Comparison of ENCODE assay signal across 12 cellular contexts in the genomic region with DNA sequence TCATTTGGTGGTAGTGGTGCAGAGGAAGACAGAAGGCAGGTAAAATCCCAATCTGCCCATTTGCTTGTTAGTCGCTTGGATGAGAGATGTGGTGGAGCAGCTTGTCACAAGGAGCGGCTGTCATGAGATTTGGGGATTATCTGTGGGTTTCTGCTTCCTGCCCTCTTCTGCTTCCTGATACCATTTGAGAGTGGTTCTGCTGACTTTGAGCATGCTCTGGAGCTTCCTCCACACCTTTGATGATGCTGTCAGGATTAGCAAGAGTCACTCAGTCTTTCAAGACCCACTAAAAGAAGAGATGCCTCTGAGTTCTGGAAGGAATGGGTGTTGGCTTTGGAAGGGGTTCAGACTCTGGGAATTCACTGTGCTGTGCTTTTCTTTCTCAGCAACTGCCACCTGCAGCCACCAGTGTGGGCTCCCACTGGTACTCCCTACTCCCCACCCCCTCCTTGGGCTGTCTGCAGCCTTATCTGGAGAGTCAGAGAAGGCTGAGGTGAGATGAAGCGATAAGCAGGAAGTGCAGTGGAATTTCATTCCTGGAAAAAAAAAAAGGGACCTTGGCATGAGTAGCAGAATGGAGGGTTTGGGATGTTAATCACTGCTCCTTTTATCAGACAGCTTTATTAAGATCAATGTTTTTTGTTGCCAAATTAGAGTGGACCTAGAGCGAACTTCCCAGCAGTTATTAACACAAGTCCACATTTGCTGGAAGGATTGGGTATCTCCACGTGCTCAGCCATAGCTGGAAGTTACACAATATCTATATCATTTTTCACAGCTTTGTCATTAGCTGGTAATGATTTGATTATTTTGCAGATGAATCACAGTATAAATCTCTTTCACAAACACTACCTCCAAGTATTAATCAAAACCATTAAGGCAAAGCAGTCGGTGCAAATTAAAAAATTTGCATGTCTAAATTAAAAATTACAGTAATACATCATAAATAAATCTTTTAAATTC.
DNase-seq lines count a peak whose midpoint lies in the region; ATAC-seq and TF ChIP-seq lines count a peak whose summit lies in the region.
"Had no signal": no experiment of that assay in that cellular context is flagged by ENCODE, and none has a peak within 500 bp of the region (broad histone marks: within the 10 kb centered on the region; RNA-seq: fewer than 3 reads in every experiment).

No MANE protein-coding gene starts in this region.

- no peaks in the 10 kb centered on the region for H3K36me3 Mint-ChIP-seq in CD4-positive, alpha-beta memory T cell
- no peaks in the 10 kb centered on the region for H3K36me3 Mint-ChIP-seq in GM23338 (ENCODE audit: low read depth)
- H3K36me3 Mint-ChIP-seq in activated CD4-positive, alpha-beta memory T cell treated with anti-CD3 and anti-CD28 coated beads, Interleukin-2, amount 10 ng/mL, durations not matched to agents 7 days and 5 days (ENCODE audit: low read depth), result peaks cover 33% of the 10 kb centered on the region

- peak overlapping the region in 4 of 8 donors; percentile 34 to 61 (median 38) for H3K4me3 Mint-ChIP-seq in CD4-positive, alpha-beta memory T cell
- H3K4me3 Mint-ChIP-seq in GM23338, result no peak overlapping the region
- peak overlapping the region; percentile 8 for H3K4me3 Mint-ChIP-seq in activated CD4-positive, alpha-beta memory T cell treated with anti-CD3 and anti-CD28 coated beads, Interleukin-2, amount 10 ng/mL, durations not matched to agents 7 days and 5 days

- no peak for TF ChIP-seq CTCF in GM23338 (conservative IDR thresholded peaks at IDR 0.05; ENCODE audit: low read depth in 2 of 2)

- no peaks in the 10 kb centered on the region for H3K9me2 ChIP-seq in GM23338 (ENCODE audit: insufficient read depth)

- no peaks in the 10 kb centered on the region for H3K9me3 ChIP-seq in CD4-positive, alpha-beta memory T cell (ENCODE audit: control insufficient read depth in 1 of 2, low read length in 2 of 2)
- H3K9me3 ChIP-seq: breast epithelium had no signal

- peaks cover 32 to 44% (median 38%) of the 10 kb centered on the region in 4 donors for H3K4me1 Mint-ChIP-seq in CD4-positive, alpha-beta memory T cell
- no peaks in the 10 kb centered on the region; the same call in 2 of the 3 replicates for H3K4me1 Mint-ChIP-seq in GM23338
- H3K4me1 Mint-ChIP-seq in activated CD4-positive, alpha-beta memory T cell treated with anti-CD3 and anti-CD28 coated beads, Interleukin-2, amount 10 ng/mL, durations not matched to agents 7 days and 5 days, result peaks cover 64% of the 10 kb centered on the region

- H3K9me3 Mint-ChIP-seq in CD4-positive, alpha-beta memory T cell, result peaks cover 0 to 8% (median 3%) of the 10 kb centered on the region in 8 donors
- H3K9me3 Mint-ChIP-seq in GM23338, result peaks cover 3% of the 10 kb centered on the region; the same call in 1 of the 3 replicates
- peaks cover 17% of the 10 kb centered on the region for H3K9me3 Mint-ChIP-seq in activated CD4-positive, alpha-beta memory T cell treated with anti-CD3 and anti-CD28 coated beads, Interleukin-2, amount 10 ng/mL, durations not matched to agents 7 days and 5 days

- peaks cover 29% of the 10 kb centered on the region for H3K4me1 ChIP-seq in CD4-positive, alpha-beta memory T cell (ENCODE audit: insufficient read depth, low read length)
- no peaks in the 10 kb centered on the region for H3K4me1 ChIP-seq in GM23338 (ENCODE audit: insufficient read depth)
- H3K4me1 ChIP-seq: breast epithelium had no signal

- H3F3A ChIP-seq in GM23338 (replicated peaks; ENCODE audit: low read depth), result no peaks in the 10 kb centered on the region

- H3K27me3 ChIP-seq in CD4-positive, alpha-beta memory T cell (ENCODE audit: insufficient read depth, low read length), result no peaks in the 10 kb centered on the region
- H3K27me3 ChIP-seq in GM23338 (ENCODE audit: insufficient read depth), result no peaks in the 10 kb centered on the region
- H3K27me3 ChIP-seq: breast epithelium had no signal

- H3K27me3 Mint-ChIP-seq in CD4-positive, alpha-beta memory T cell, result no peaks in the 10 kb centered on the region
- H3K27me3 Mint-ChIP-seq in GM23338 (ENCODE audit: insufficient read depth, low read depth, poor library complexity), result peaks cover 2% of the 10 kb centered on the region
- H3K27me3 Mint-ChIP-seq in activated CD4-positive, alpha-beta memory T cell treated with anti-CD3 and anti-CD28 coated beads, Interleukin-2, amount 10 ng/mL, durations not matched to agents 7 days and 5 days, result no peaks in the 10 kb centered on the region
- H3K27me3 Mint-ChIP-seq: progenitor cell of endocrine pancreas had no signal

- no peaks in the 10 kb centered on the region for H3K79me2 ChIP-seq in GM23338 (replicated peaks; ENCODE audit: insufficient read depth)

- peak overlapping the region in 4 of 7 donors; percentile 3 to 70 (median 41) for H3K27ac Mint-ChIP-seq in CD4-positive, alpha-beta memory T cell
- no peak overlapping the region for H3K27ac Mint-ChIP-seq in GM23338
- H3K27ac Mint-ChIP-seq in activated CD4-positive, alpha-beta memory T cell treated with anti-CD3 and anti-CD28 coated beads, Interleukin-2, amount 10 ng/mL, durations not matched to agents 7 days and 5 days, result peak overlapping the region; percentile 67
- H3K27ac Mint-ChIP-seq: progenitor cell of endocrine pancreas had no signal

- H3K4me2 ChIP-seq in GM23338, result no peak overlapping the region

- DNase-seq in CD4-positive, alpha-beta memory T cell, result peak in 1 of 5 donors; percentile 31
- DNase-seq in GM23338 (ENCODE audit: low spot score) (no peak), left colon (no peak), NK-92 (lab: John Stamatoyannopoulos, UW; ENCODE audit: unreplicated experiment) (no peak), GDM1 (lab: John Stamatoyannopoulos, UW) (no peak), NCI-H524 treated with DMSO at 0.1 percent for 48 hours (lab: John Stamatoyannopoulos, UW) (no peak)
- DNase-seq in activated CD4-positive, alpha-beta memory T cell treated with anti-CD3 and anti-CD28 coated beads, Interleukin-2, amount 10 ng/mL, durations not matched to agents 7 days and 5 days, result peak; percentile 46
- DNase-seq: H7; NCI-H1436 treated with DMSO at 0.1 percent for 48 hours; stimulated activated CD4-positive, alpha-beta T cell treated with anti-CD3 and anti-CD28 coated beads, Interleukin-4, amount 100 ng/mL, for 4 hours had no signal

- CTCF ChIA-PET in CD4-positive, alpha-beta memory T cell (lab: Charles Lee; ENCODE audit: partially characterized antibody), result interaction anchor here (1.0 to 1.6 kb wide), 5 partner anchors 14 to 100 kb away, joined by 3 to 4 read pairs (median 3); no protein-coding TSS in a partner anchor
- CTCF ChIA-PET in activated CD4-positive, alpha-beta memory T cell treated with anti-CD3 and anti-CD28 coated beads, Interleukin-2, amount 10 ng/mL, durations not matched to agents 7 days and 5 days (lab: Charles Lee), result interaction anchor here (0.9 to 3.0 kb wide), 4 partner anchors 11 to 102 kb away, joined by 3 to 14 read pairs (median 6); no protein-coding TSS in a partner anchor

- H4K20me1 ChIP-seq in GM23338 (replicated peaks; ENCODE audit: insufficient read depth), result no peaks in the 10 kb centered on the region

- intact Hi-C loops in CD4-positive, alpha-beta memory T cell (cut with micrococcal nuclease), result loop anchor here (10.0 kb wide), 1 partner anchor 93 kb away; no protein-coding TSS in a partner anchor
- intact Hi-C loops in left colon (cut with DNase I, micrococcal nuclease), result no loop called here

- no peaks in the 10 kb centered on the region for H3K36me3 ChIP-seq in CD4-positive, alpha-beta memory T cell (ENCODE audit: insufficient read depth, low read length)
- no peaks in the 10 kb centered on the region for H3K36me3 ChIP-seq in GM23338 (ENCODE audit: insufficient read depth)
- H3K36me3 ChIP-seq: breast epithelium had no signal

- ATAC-seq in GM23338 (no peak; the same call in 2 of the 3 replicates), left colon (peak; percentile 22)

- no peak overlapping the region for H3K4me3 ChIP-seq in CD4-positive, alpha-beta memory T cell (ENCODE audit: low read length in 2 of 2)
- H3K4me3 ChIP-seq in GM23338, result no peak overlapping the region
- H3K4me3 ChIP-seq: breast epithelium had no signal

- POLR2A ChIA-PET in CD4-positive, alpha-beta memory T cell (lab: Charles Lee; ENCODE audit: partially characterized antibody), result interaction anchor here (0.9 to 1.5 kb wide), 6 partner anchors 14 to 179 kb away, joined by 3 to 5 read pairs (median 4); no protein-coding TSS in a partner anchor
- POLR2A ChIA-PET in activated CD4-positive, alpha-beta memory T cell treated with anti-CD3 and anti-CD28 coated beads, Interleukin-2, amount 10 ng/mL, durations not matched to agents 7 days and 5 days (lab: Charles Lee), result interaction anchor here (0.8 to 4.2 kb wide), 12 partner anchors 11 to 270 kb away, joined by 3 to 26 read pairs (median 4); no protein-coding TSS in a partner anchor

- no peak overlapping the region for H3K27ac ChIP-seq in CD4-positive, alpha-beta memory T cell (ENCODE audit: low read depth, low read length)
- no peak overlapping the region for H3K27ac ChIP-seq in GM23338 (ENCODE audit: low read depth)
- H3K27ac ChIP-seq: breast epithelium had no signal

- peak overlapping the region; percentile 66; the same call in 1 of the 2 replicates for H2AFZ ChIP-seq in GM23338

TF ChIP-seq in GM23338, 12 proteins besides CTCF, POLR2A, EP300 and RAD21 (continues in another document):
- TF ChIP-seq ZNF331 (CRISPR knock-in tag; IDR thresholded peaks at IDR 0.05; ENCODE audit: low read depth) (no peak), JUNB (IDR thresholded peaks at IDR 0.05; ENCODE audit: unreplicated experiment) (no peak), ZNF114 (CRISPR knock-in tag; IDR thresholded peaks at IDR 0.05) (no peak), EZH2 (IDR thresholded peaks at IDR 0.05; ENCODE audit: low read depth, unreplicated experiment) (no peak), CREB1 (CRISPR knock-in tag; IDR thresholded peaks at IDR 0.05; ENCODE audit: low read depth) (no peak), POLR2AphosphoS5 (IDR thresholded peaks at IDR 0.05; ENCODE audit: low read depth) (no peak), EZH2phosphoT487 (IDR thresholded peaks at IDR 0.05; ENCODE audit: unreplicated experiment) (no peak), STAT1 (IDR thresholded peaks at IDR 0.05; ENCODE audit: unreplicated experiment) (no peak), NANOG (IDR thresholded peaks at IDR 0.05; ENCODE audit: borderline replicate concordance) (no peak)
- TF ChIP-seq, protein P1, sequence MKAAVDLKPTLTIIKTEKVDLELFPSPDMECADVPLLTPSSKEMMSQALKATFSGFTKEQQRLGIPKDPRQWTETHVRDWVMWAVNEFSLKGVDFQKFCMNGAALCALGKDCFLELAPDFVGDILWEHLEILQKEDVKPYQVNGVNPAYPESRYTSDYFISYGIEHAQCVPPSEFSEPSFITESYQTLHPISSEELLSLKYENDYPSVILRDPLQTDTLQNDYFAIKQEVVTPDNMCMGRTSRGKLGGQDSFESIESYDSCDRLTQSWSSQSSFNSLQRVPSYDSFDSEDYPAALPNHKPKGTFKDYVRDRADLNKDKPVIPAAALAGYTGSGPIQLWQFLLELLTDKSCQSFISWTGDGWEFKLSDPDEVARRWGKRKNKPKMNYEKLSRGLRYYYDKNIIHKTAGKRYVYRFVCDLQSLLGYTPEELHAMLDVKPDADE (IDR thresholded peaks at IDR 0.05), result no peak
